In the genomic region with DNA sequence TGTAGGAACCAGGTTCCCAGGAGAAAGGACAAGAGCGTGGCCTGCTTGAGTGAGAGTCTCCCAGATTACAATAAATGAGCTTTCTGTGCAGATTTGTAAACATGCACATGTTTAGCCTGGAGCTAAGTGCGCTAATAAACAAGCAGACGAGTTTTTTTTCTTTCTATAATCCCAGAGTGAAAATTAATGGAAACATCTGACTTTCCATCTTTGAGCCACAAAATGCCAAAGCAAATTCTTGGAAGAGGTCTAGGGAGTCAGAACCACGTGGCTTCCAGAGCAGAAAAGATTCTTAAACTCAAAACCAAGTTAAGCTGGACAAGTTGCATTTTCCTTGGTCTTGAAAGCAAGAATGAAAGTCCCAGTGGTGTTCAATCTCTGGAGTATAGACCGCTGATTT, we compare ENCODE assay signal across 23 cellular contexts.
DNase-seq lines count a peak whose midpoint lies in the region; ATAC-seq and TF ChIP-seq lines count a peak whose summit lies in the region.
"Had no signal": no experiment of that assay in that cellular context is flagged by ENCODE, and none has a peak within 500 bp of the region (broad histone marks: within the 10 kb centered on the region; RNA-seq: fewer than 3 reads in every experiment).

No MANE protein-coding gene starts in this region.

- H3K79me2 ChIP-seq in GM23338 (replicated peaks; ENCODE audit: insufficient read depth) (peaks cover 40% of the 10 kb centered on the region), hepatocyte (peaks cover 61% of the 10 kb centered on the region)

- intact Hi-C loops in tibial artery (cut with DNase I; ENCODE audit: low total_unique reads) (loop anchor here (10.0 kb wide), 1 partner anchor 70 kb away; a partner anchor contains a TSS), head of caudate nucleus (cut with DNase I) (no loop called here)

- H3K9me2 ChIP-seq in GM23338 (ENCODE audit: insufficient read depth) (no peaks in the 10 kb centered on the region), hepatocyte (replicated peaks; ENCODE audit: insufficient read depth) (no peaks in the 10 kb centered on the region)
- H3K9me2 ChIP-seq: SK-N-SH had no signal

- no peaks in the 10 kb centered on the region; the same call in 2 of the 3 replicates for H3K9me3 Mint-ChIP-seq in GM23338
- H3K9me3 Mint-ChIP-seq in brain, result peaks cover 0 to 5% (median 2%) of the 10 kb centered on the region in 5 experiments
- H3K9me3 Mint-ChIP-seq: activated naive CD8-positive, alpha-beta T cell treated with anti-CD3 and anti-CD28 coated beads, Interleukin-2, amount 10 ng/mL, durations not matched to agents 7 days and 5 days; activated T-helper 2 cell treated with anti-CD3 and anti-CD28 coated beads, Interferon-gamma antibody, Interleukin-2, Interleukin-4, amounts not matched to agents 10 μg/mL and 5 μg/mL and 100 μg/mL, durations not matched to agents 14 hours and 24 hours and 36 hours; stimulated activated naive B cell treated with anti-CD40 and anti-IgM and Interleukin-4, amounts not matched to agents 10 μg/mL and 1 μg/mL and 100 μg/mL, for 72 hours; WTC11 had no signal

- H3K27me3 Mint-ChIP-seq in GM23338 (ENCODE audit: insufficient read depth, low read depth, poor library complexity) (peaks cover 11% of the 10 kb centered on the region), brain (peaks cover 3% of the 10 kb centered on the region)
- H3K27me3 Mint-ChIP-seq: activated naive CD8-positive, alpha-beta T cell treated with anti-CD3 and anti-CD28 coated beads, Interleukin-2, amount 10 ng/mL, durations not matched to agents 7 days and 5 days; stimulated activated naive B cell treated with anti-CD40 and anti-IgM and Interleukin-4, amounts not matched to agents 10 μg/mL and 1 μg/mL and 100 μg/mL, for 72 hours had no signal

- DNase-seq in GM23338 (ENCODE audit: low spot score) (no peak), hepatocyte (ENCODE audit: low spot score) (no peak), tibial artery (no peak), RPMI8226 (no peak), head of caudate nucleus (no peak)
- DNase-seq: activated naive CD8-positive, alpha-beta T cell treated with anti-CD3 and anti-CD28 coated beads, Interleukin-2, amount 10 ng/mL, durations not matched to agents 7 days and 5 days; body of pancreas; COR-L47; hippocampal formation; NCI-H1436; NCI-H510A; SK-N-SH; stimulated activated CD4-positive, alpha-beta T cell treated with anti-CD3 and anti-CD28 coated beads, Interleukin-2, amount 100 ng/mL, for 48 hours; stimulated activated naive B cell treated with anti-CD40 and anti-IgM and Interleukin-4, amounts not matched to agents 10 μg/mL and 1 μg/mL and 100 μg/mL, for 72 hours had no signal

- H3K4me3 Mint-ChIP-seq in GM23338, result no peak overlapping the region
- peak overlapping the region in 3 of 5 experiments; percentile 22 to 34 (median 29) for H3K4me3 Mint-ChIP-seq in brain
- H3K4me3 Mint-ChIP-seq: activated naive CD8-positive, alpha-beta T cell treated with anti-CD3 and anti-CD28 coated beads, Interleukin-2, amount 10 ng/mL, durations not matched to agents 7 days and 5 days; stimulated activated naive B cell treated with anti-CD40 and anti-IgM and Interleukin-4, amounts not matched to agents 10 μg/mL and 1 μg/mL and 100 μg/mL, for 72 hours; WTC11 had no signal

- H3K4me3 ChIP-seq in GM23338, result no peak overlapping the region
- no peak overlapping the region for H3K4me3 ChIP-seq in hepatocyte
- H3K4me3 ChIP-seq in tibial artery, result no peak overlapping the region
- H3K4me3 ChIP-seq: body of pancreas, smooth muscle cell, thoracic aorta had no signal

- H3K4me1 ChIP-seq in GM23338 (ENCODE audit: insufficient read depth) (peaks cover 60% of the 10 kb centered on the region), hepatocyte (ENCODE audit: insufficient read depth) (peaks cover 10% of the 10 kb centered on the region), tibial artery (peaks cover 0 to 64% (median 25%) of the 10 kb centered on the region in 4 donors)

- H3K27ac Mint-ChIP-seq in GM23338, result peak overlapping the region; percentile 22; the same call in 1 of the 2 replicates
- peak overlapping the region in 4 of 5 experiments; percentile 43 to 88 (median 76) for H3K27ac Mint-ChIP-seq in brain
- H3K27ac Mint-ChIP-seq: activated naive CD8-positive, alpha-beta T cell treated with anti-CD3 and anti-CD28 coated beads, Interleukin-2, amount 10 ng/mL, durations not matched to agents 7 days and 5 days; activated T-helper 2 cell treated with anti-CD3 and anti-CD28 coated beads, Interferon-gamma antibody, Interleukin-2, Interleukin-4, amounts not matched to agents 10 μg/mL and 5 μg/mL and 100 μg/mL, durations not matched to agents 14 hours and 24 hours and 36 hours; stimulated activated naive B cell treated with anti-CD40 and anti-IgM and Interleukin-4, amounts not matched to agents 10 μg/mL and 1 μg/mL and 100 μg/mL, for 72 hours had no signal

- H3F3A ChIP-seq in GM23338 (replicated peaks; ENCODE audit: low read depth), result no peaks in the 10 kb centered on the region

- H3K9me3 ChIP-seq in hepatocyte (ENCODE audit: low read depth) (no peaks in the 10 kb centered on the region), tibial artery (no peaks in the 10 kb centered on the region)
- H3K9me3 ChIP-seq: body of pancreas, neutrophil, SK-N-SH, thoracic aorta had no signal

- H3K36me3 Mint-ChIP-seq in GM23338 (ENCODE audit: low read depth) (no peaks in the 10 kb centered on the region), brain (no peaks in the 10 kb centered on the region)
- H3K36me3 Mint-ChIP-seq: activated naive CD8-positive, alpha-beta T cell treated with anti-CD3 and anti-CD28 coated beads, Interleukin-2, amount 10 ng/mL, durations not matched to agents 7 days and 5 days; stimulated activated naive B cell treated with anti-CD40 and anti-IgM and Interleukin-4, amounts not matched to agents 10 μg/mL and 1 μg/mL and 100 μg/mL, for 72 hours; WTC11 had no signal

- no peak for ATAC-seq in GM23338
- no peak for ATAC-seq in GM21423 (IDR thresholded peaks at IDR 0.05; ENCODE audit: unreplicated experiment)
- no peak for ATAC-seq in HG02938 (IDR thresholded peaks at IDR 0.05; ENCODE audit: unreplicated experiment)
- ATAC-seq: body of pancreas; HCT116; stimulated activated naive B cell treated with anti-CD40 and anti-IgM and Interleukin-4, amounts not matched to agents 10 μg/mL and 1 μg/mL and 100 μg/mL, for 72 hours; WTC11 had no signal

- H3K27ac ChIP-seq in GM23338 (ENCODE audit: low read depth) (no peak overlapping the region), hepatocyte (peak overlapping the region; percentile 44), tibial artery (peak overlapping the region; percentile 21 to 77)
- H3K27ac ChIP-seq: body of pancreas, neutrophil, thoracic aorta had no signal

- H4K20me1 ChIP-seq in GM23338 (replicated peaks; ENCODE audit: insufficient read depth) (no peaks in the 10 kb centered on the region), hepatocyte (ENCODE audit: insufficient read depth, poor library complexity, severe bottlenecking) (peaks cover 6% of the 10 kb centered on the region)

- TF ChIP-seq CTCF in GM23338 (conservative IDR thresholded peaks at IDR 0.05; ENCODE audit: low read depth in 2 of 2) (no peak), brain (conservative IDR thresholded peaks at IDR 0.05) (no peak), hepatocyte (IDR thresholded peaks at IDR 0.05; ENCODE audit: poor library complexity) (no peak), tibial artery (IDR thresholded peaks at IDR 0.05) (no peak)

- peak overlapping the region; percentile 54 for H3K4me2 ChIP-seq in GM23338
- H3K4me2 ChIP-seq in hepatocyte, result no peak overlapping the region
- H3K4me2 ChIP-seq: SK-N-SH, smooth muscle cell had no signal

- H2AFZ ChIP-seq in GM23338 (no peak overlapping the region), hepatocyte (no peak overlapping the region)

- H3K4me1 Mint-ChIP-seq in GM23338 (peaks cover 68% of the 10 kb centered on the region), brain (peaks cover 88% of the 10 kb centered on the region)
- H3K4me1 Mint-ChIP-seq: activated naive CD8-positive, alpha-beta T cell treated with anti-CD3 and anti-CD28 coated beads, Interleukin-2, amount 10 ng/mL, durations not matched to agents 7 days and 5 days had no signal

- no peaks in the 10 kb centered on the region for H3K27me3 ChIP-seq in GM23338 (ENCODE audit: insufficient read depth)
- H3K27me3 ChIP-seq in hepatocyte, result no peaks in the 10 kb centered on the region
- H3K27me3 ChIP-seq in tibial artery, result no peaks in the 10 kb centered on the region
- H3K27me3 ChIP-seq: body of pancreas, neutrophil had no signal

- WGBS in hepatocyte (ENCODE audit: low lambda C conversion rate, missing lambda C conversion rate), result 80% methylated on average over 5 of the region's 5 CpGs

- H3K36me3 ChIP-seq in GM23338 (ENCODE audit: insufficient read depth) (no peaks in the 10 kb centered on the region), hepatocyte (replicated peaks; ENCODE audit: insufficient read depth, low read depth) (no peaks in the 10 kb centered on the region), tibial artery (no peaks in the 10 kb centered on the region)
- H3K36me3 ChIP-seq: neutrophil, thoracic aorta had no signal

TF ChIP-seq in GM23338, 12 proteins besides CTCF, POLR2A, EP300 and RAD21 (continues in another document):
- TF ChIP-seq ZNF114 (CRISPR knock-in tag; IDR thresholded peaks at IDR 0.05) (no peak), POLR2AphosphoS5 (IDR thresholded peaks at IDR 0.05; ENCODE audit: low read depth) (no peak), STAT1 (IDR thresholded peaks at IDR 0.05; ENCODE audit: unreplicated experiment) (no peak)
- TF ChIP-seq, protein P1, sequence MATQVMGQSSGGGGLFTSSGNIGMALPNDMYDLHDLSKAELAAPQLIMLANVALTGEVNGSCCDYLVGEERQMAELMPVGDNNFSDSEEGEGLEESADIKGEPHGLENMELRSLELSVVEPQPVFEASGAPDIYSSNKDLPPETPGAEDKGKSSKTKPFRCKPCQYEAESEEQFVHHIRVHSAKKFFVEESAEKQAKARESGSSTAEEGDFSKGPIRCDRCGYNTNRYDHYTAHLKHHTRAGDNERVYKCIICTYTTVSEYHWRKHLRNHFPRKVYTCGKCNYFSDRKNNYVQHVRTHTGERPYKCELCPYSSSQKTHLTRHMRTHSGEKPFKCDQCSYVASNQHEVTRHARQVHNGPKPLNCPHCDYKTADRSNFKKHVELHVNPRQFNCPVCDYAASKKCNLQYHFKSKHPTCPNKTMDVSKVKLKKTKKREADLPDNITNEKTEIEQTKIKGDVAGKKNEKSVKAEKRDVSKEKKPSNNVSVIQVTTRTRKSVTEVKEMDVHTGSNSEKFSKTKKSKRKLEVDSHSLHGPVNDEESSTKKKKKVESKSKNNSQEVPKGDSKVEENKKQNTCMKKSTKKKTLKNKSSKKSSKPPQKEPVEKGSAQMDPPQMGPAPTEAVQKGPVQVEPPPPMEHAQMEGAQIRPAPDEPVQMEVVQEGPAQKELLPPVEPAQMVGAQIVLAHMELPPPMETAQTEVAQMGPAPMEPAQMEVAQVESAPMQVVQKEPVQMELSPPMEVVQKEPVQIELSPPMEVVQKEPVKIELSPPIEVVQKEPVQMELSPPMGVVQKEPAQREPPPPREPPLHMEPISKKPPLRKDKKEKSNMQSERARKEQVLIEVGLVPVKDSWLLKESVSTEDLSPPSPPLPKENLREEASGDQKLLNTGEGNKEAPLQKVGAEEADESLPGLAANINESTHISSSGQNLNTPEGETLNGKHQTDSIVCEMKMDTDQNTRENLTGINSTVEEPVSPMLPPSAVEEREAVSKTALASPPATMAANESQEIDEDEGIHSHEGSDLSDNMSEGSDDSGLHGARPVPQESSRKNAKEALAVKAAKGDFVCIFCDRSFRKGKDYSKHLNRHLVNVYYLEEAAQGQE (IDR thresholded peaks at IDR 0.05; ENCODE audit: unreplicated experiment), result no peak
